In genomic region chr2:206162391-206162790, GRCh38 we compare ENCODE assay signal across 8 cellular contexts. TPM values are rescaled to one million over a fixed set of nuclear protein-coding genes. Genes with fewer than 3 reads are reported as not detected.
DNase-seq lines count a peak whose midpoint lies in the region; ATAC-seq and TF ChIP-seq lines count a peak whose summit lies in the region.
"Not testable (repeated sequence)": the region's sequence is repeated elsewhere in the genome, so short reads cannot be mapped to it uniquely, and the experiment has no call there.

No MANE protein-coding gene starts in this region.

- peak overlapping the region; percentile 59 for H3K9ac ChIP-seq in adipocyte (ENCODE audit: low read length)

- H3K4me3 ChIP-seq in DOHH2 (ENCODE audit: low read length) (peak overlapping the region; percentile 100), NB4 (ENCODE audit: low read depth, low read length) (peak overlapping the region; percentile 99)
- not testable (repeated sequence) for H3K4me3 ChIP-seq in adipocyte (ENCODE audit: low read length); epithelial cell of esophagus (ENCODE audit: low read length); naive thymus-derived CD4-positive, alpha-beta T cell (ENCODE audit: low read length)

- H3K27me3 ChIP-seq in DOHH2 (ENCODE audit: control insufficient read depth, low read length); adipocyte (replicated peaks; ENCODE audit: control insufficient read depth, insufficient read depth, low read length); naive thymus-derived CD4-positive, alpha-beta T cell (ENCODE audit: control insufficient read depth in 2 of 2, insufficient read depth in 2 of 2, low read length in 2 of 2): not testable (repeated sequence)

- peaks cover 39% of the 10 kb centered on the region for H3F3A ChIP-seq in DOHH2 (ENCODE audit: control insufficient read depth, insufficient read depth)

- H3K4me1 Mint-ChIP-seq in T-helper 17 cell: peaks cover 29% of the 10 kb centered on the region
- peaks cover 44% of the 10 kb centered on the region for H3K4me1 Mint-ChIP-seq in activated T-cell treated with anti-CD3 and anti-CD28 coated beads, Interleukin-2, amount 50 U/mL, for 4 hours (ENCODE audit: low read depth)
- peaks cover 32 to 62% (median 52%) of the 10 kb centered on the region in 7 donors for H3K4me1 Mint-ChIP-seq in naive thymus-derived CD4-positive, alpha-beta T cell
- H3K4me1 Mint-ChIP-seq in stimulated activated naive CD8-positive, alpha-beta T cell treated with anti-CD3 and anti-CD28 coated beads, Interleukin-15, amount 100 ng/mL, for 72 hours: peaks cover 39% of the 10 kb centered on the region

- not testable (repeated sequence) for H3K9me2 ChIP-seq in DOHH2 (replicated peaks; ENCODE audit: control insufficient read depth, low read length)

- H3K4me1 ChIP-seq in DOHH2 (ENCODE audit: control insufficient read depth, low read length) (peaks cover 30% of the 10 kb centered on the region), adipocyte (ENCODE audit: control insufficient read depth, insufficient read depth, low read length) (peaks cover 28% of the 10 kb centered on the region)
- H3K4me1 ChIP-seq in naive thymus-derived CD4-positive, alpha-beta T cell (ENCODE audit: control insufficient read depth in 2 of 2, insufficient read depth in 2 of 2, low read length in 2 of 2): peaks cover 14 to 29% of the 10 kb centered on the region in 2 donors

- POLR2A ChIA-PET in naive thymus-derived CD4-positive, alpha-beta T cell (lab: Charles Lee): interaction anchor here (3.6 kb wide), 1 partner anchor 78 kb away, joined by 15 read pairs; no protein-coding TSS in a partner anchor

- not testable (repeated sequence) for DNase-seq in NB4 (ENCODE audit: low read depth); T-helper 17 cell; activated T-cell treated with anti-CD3 and anti-CD28 coated beads, Interleukin-2, amount 50 U/mL, for 4 hours; adipocyte (ENCODE audit: low read depth); naive thymus-derived CD4-positive, alpha-beta T cell; stimulated activated naive CD8-positive, alpha-beta T cell treated with anti-CD3 and anti-CD28 coated beads, Interleukin-15, amount 100 ng/mL, for 72 hours
- peak; percentile 5 for DNase-seq in epithelial cell of esophagus (ENCODE audit: low read depth)

- peak overlapping the region; percentile 99 for H3K27ac Mint-ChIP-seq in T-helper 17 cell
- H3K27ac Mint-ChIP-seq in naive thymus-derived CD4-positive, alpha-beta T cell: peak overlapping the region in 3 of 9 donors; percentile 28 to 57 (median 57)
- H3K27ac Mint-ChIP-seq in stimulated activated naive CD8-positive, alpha-beta T cell treated with anti-CD3 and anti-CD28 coated beads, Interleukin-15, amount 100 ng/mL, for 72 hours: not testable (repeated sequence)

- peaks cover 62% of the 10 kb centered on the region for H3K79me2 ChIP-seq in DOHH2 (ENCODE audit: control insufficient read depth, low read length)

- H3K36me3 Mint-ChIP-seq in T-helper 17 cell (ENCODE audit: low read depth): peaks cover 10% of the 10 kb centered on the region
- peaks cover 47% of the 10 kb centered on the region for H3K36me3 Mint-ChIP-seq in activated T-cell treated with anti-CD3 and anti-CD28 coated beads, Interleukin-2, amount 50 U/mL, for 4 hours (ENCODE audit: insufficient read depth)
- peaks cover 12 to 34% (median 24%) of the 10 kb centered on the region in 5 donors for H3K36me3 Mint-ChIP-seq in naive thymus-derived CD4-positive, alpha-beta T cell

- H3K9me3 ChIP-seq in DOHH2 (ENCODE audit: control insufficient read depth, insufficient read depth, low read length); T-helper 17 cell (ENCODE audit: control insufficient read depth, low read length, poor library complexity, severe bottlenecking); adipocyte (ENCODE audit: control insufficient read depth, low read length); naive thymus-derived CD4-positive, alpha-beta T cell (ENCODE audit: control insufficient read depth in 2 of 3, low read length in 3 of 3): not testable (repeated sequence)

- H3K27me3 Mint-ChIP-seq in T-helper 17 cell; activated T-cell treated with anti-CD3 and anti-CD28 coated beads, Interleukin-2, amount 50 U/mL, for 4 hours (ENCODE audit: low read depth); naive thymus-derived CD4-positive, alpha-beta T cell; stimulated activated naive CD8-positive, alpha-beta T cell treated with anti-CD3 and anti-CD28 coated beads, Interleukin-15, amount 100 ng/mL, for 72 hours: not testable (repeated sequence)

- peak overlapping the region; percentile 93 for H3K4me2 ChIP-seq in DOHH2 (ENCODE audit: low read length)

- H3K36me3 ChIP-seq in DOHH2 (ENCODE audit: control insufficient read depth, low read length): peaks cover 68% of the 10 kb centered on the region
- peaks cover 37% of the 10 kb centered on the region for H3K36me3 ChIP-seq in adipocyte (ENCODE audit: control insufficient read depth, insufficient read depth, low read length, severe bottlenecking)
- H3K36me3 ChIP-seq in naive thymus-derived CD4-positive, alpha-beta T cell (ENCODE audit: control insufficient read depth in 2 of 3, insufficient read depth in 3 of 3, low read length in 3 of 3): peaks cover 6 to 37% (median 12%) of the 10 kb centered on the region in 3 experiments

- H3K4me3 Mint-ChIP-seq in T-helper 17 cell: not testable (repeated sequence)
- peak overlapping the region; percentile 99 for H3K4me3 Mint-ChIP-seq in activated T-cell treated with anti-CD3 and anti-CD28 coated beads, Interleukin-2, amount 50 U/mL, for 4 hours
- peak overlapping the region in 2 of 10 donors; percentile 17 to 25 for H3K4me3 Mint-ChIP-seq in naive thymus-derived CD4-positive, alpha-beta T cell
- peak overlapping the region; percentile 41 to 92 for H3K4me3 Mint-ChIP-seq in stimulated activated naive CD8-positive, alpha-beta T cell treated with anti-CD3 and anti-CD28 coated beads, Interleukin-15, amount 100 ng/mL, for 72 hours

- not testable (repeated sequence) for TF ChIP-seq CTCF in DOHH2 (IDR thresholded peaks at IDR 0.05; ENCODE audit: low read depth, low read length, poor library complexity, severe bottlenecking); NB4 (IDR thresholded peaks at IDR 0.05; ENCODE audit: low read depth, low read length); epithelial cell of esophagus (IDR thresholded peaks at IDR 0.05; ENCODE audit: insufficient read depth, low read depth, low read length, missing control alignments)

- intact Hi-C loops in naive thymus-derived CD4-positive, alpha-beta T cell (cut with micrococcal nuclease): loop anchor here in 1 of 2 donors (5.0 kb wide), 1 partner anchor 395 kb away; no protein-coding TSS in a partner anchor

- ATAC-seq in T-helper 17 cell; activated T-cell treated with anti-CD3 and anti-CD28 coated beads, Interleukin-2, amount 50 U/mL, for 4 hours; naive thymus-derived CD4-positive, alpha-beta T cell; stimulated activated naive CD8-positive, alpha-beta T cell treated with anti-CD3 and anti-CD28 coated beads, Interleukin-15, amount 100 ng/mL, for 72 hours: not testable (repeated sequence)

- not testable (repeated sequence) for H3K9me3 Mint-ChIP-seq in activated T-cell treated with anti-CD3 and anti-CD28 coated beads, Interleukin-2, amount 50 U/mL, for 4 hours; naive thymus-derived CD4-positive, alpha-beta T cell; stimulated activated naive CD8-positive, alpha-beta T cell treated with anti-CD3 and anti-CD28 coated beads, Interleukin-15, amount 100 ng/mL, for 72 hours

- CTCF ChIA-PET in naive thymus-derived CD4-positive, alpha-beta T cell (lab: Charles Lee): interaction anchor here (0.5 to 1.0 kb wide), 4 partner anchors 41 to 137 kb away, joined by 3 to 6 read pairs (median 4); no protein-coding TSS in a partner anchor

- H3K27ac ChIP-seq in DOHH2 (ENCODE audit: low read depth, low read length): not testable (repeated sequence)
- peak overlapping the region; percentile 39 for H3K27ac ChIP-seq in naive thymus-derived CD4-positive, alpha-beta T cell (ENCODE audit: low read depth, low read length)

- H4K20me1 ChIP-seq in DOHH2 (ENCODE audit: control insufficient read depth, insufficient read depth, low read depth, low read length): peaks cover 12% of the 10 kb centered on the region; the same call in 1 of the 2 replicates

- TF ChIP-seq POLR2A in NB4 (IDR thresholded peaks at IDR 0.05; ENCODE audit: extremely low read depth, insufficient read length): not testable (repeated sequence)

RNA-seq across cellular contexts. Expression of gene EEF1B2, which starts 2.7 kb away (rescaled TPM):
- total RNA-seq in T-helper 17 cell: 100 to 1,000 TPM; 881 to 966 TPM
- 1,000 to 10,000 TPM; 1,014 to 1,071 (median 1,068) TPM for total RNA-seq in activated T-cell treated with anti-CD3 and anti-CD28 coated beads, Interleukin-2, amount 50 U/mL, for 4 hours
- 1,000 to 10,000 TPM in 3 of 5 experiments, 100 to 1,000 TPM in 2; 542 to 1,236 (median 1,148) TPM for total RNA-seq in naive thymus-derived CD4-positive, alpha-beta T cell
- 1,000 to 10,000 TPM; 1,315 to 1,474 TPM for polyA plus RNA-seq in naive thymus-derived CD4-positive, alpha-beta T cell

RNA-seq across cellular contexts. Expression of gene NDUFS1, which starts 3.1 kb away (rescaled TPM):
- 10 to 100 TPM; 30.9 to 35.2 TPM for total RNA-seq in T-helper 17 cell
- total RNA-seq in activated T-cell treated with anti-CD3 and anti-CD28 coated beads, Interleukin-2, amount 50 U/mL, for 4 hours: 10 to 100 TPM; 70.4 to 74.1 (median 71.2) TPM
- 10 to 100 TPM; 37.3 to 61.9 (median 56.3) TPM for total RNA-seq in naive thymus-derived CD4-positive, alpha-beta T cell
- 10 to 100 TPM; 40.8 to 42.9 TPM for polyA plus RNA-seq in naive thymus-derived CD4-positive, alpha-beta T cell
